16 cellular contexts compared by ENCODE assay signal in the genomic region with DNA sequence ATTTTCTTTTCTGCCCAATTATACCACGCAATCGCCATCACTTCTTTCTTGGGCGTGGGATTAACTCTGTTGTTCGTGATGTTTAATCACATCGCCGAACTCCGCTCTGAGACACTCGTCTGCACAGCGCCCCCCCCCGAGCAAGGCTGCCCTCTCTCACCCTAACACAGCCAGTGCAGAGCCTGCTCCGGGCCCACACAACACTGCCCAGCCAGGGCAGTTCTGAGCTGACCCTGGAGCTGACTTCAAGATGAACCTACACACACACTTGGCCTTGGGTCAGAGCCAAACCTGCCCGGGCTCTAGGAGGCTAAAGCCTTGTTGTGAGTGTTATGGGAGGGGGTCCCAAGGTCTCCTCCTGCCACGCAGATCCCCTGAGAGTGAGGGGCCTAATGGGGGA.
"Had no signal": no experiment of that assay in that cellular context is flagged by ENCODE, and none has a peak within 500 bp of the region (broad histone marks: within the 10 kb centered on the region; RNA-seq: fewer than 3 reads in every experiment).

No MANE protein-coding gene starts in this region.

- H3K4me3 ChIP-seq: adrenal gland, transverse colon had no signal

- H3K9me3 Mint-ChIP-seq: activated naive CD4-positive, alpha-beta T cell treated with anti-CD3 and anti-CD28 coated beads, Interleukin-2, amount 50 U/mL, for 24 hours; natural killer cell had no signal

- H3K27me3 Mint-ChIP-seq: activated naive CD4-positive, alpha-beta T cell treated with anti-CD3 and anti-CD28 coated beads, Interleukin-2, amount 50 U/mL, for 24 hours had no signal

- DNase-seq: activated effector memory CD4-positive, alpha-beta T cell treated with Interleukin-2 at 50 U/mL for 16 hours; natural killer cell; right cardiac atrium; small intestine; stimulated activated CD4-positive, alpha-beta T cell treated with anti-CD3 and anti-CD28 coated beads, Interleukin-4, amount 100 ng/mL, for 4 hours; stimulated activated CD8-positive, alpha-beta memory T cell treated with anti-CD3 and anti-CD28 coated beads, Interleukin-4, amount 100 ng/mL, for 48 hours; stimulated activated naive CD4-positive, alpha-beta T cell treated with Interleukin-2 at 50 U/mL for 16 hours; T-helper 2 cell; transverse colon had no signal

- H3K36me3 Mint-ChIP-seq: activated naive CD4-positive, alpha-beta T cell treated with anti-CD3 and anti-CD28 coated beads, Interleukin-2, amount 50 U/mL, for 24 hours; natural killer cell had no signal

- H3K27ac ChIP-seq: adrenal gland, transverse colon had no signal

- H3K9me3 ChIP-seq: adrenal gland, transverse colon had no signal

- H3K27ac Mint-ChIP-seq: activated naive CD4-positive, alpha-beta T cell treated with anti-CD3 and anti-CD28 coated beads, Interleukin-2, amount 50 U/mL, for 24 hours; natural killer cell; progenitor cell of endocrine pancreas had no signal

- H3K4me1 ChIP-seq: adrenal gland, transverse colon had no signal

- FAIRE-seq: colon, endometrium, islet of Langerhans, small intestine, TTC549 had no signal

- H3K4me1 Mint-ChIP-seq: activated naive CD4-positive, alpha-beta T cell treated with anti-CD3 and anti-CD28 coated beads, Interleukin-2, amount 50 U/mL, for 24 hours; natural killer cell had no signal

- H3K27me3 ChIP-seq: adrenal gland, transverse colon had no signal

- H3K36me3 ChIP-seq: adrenal gland, transverse colon had no signal

- H3K4me3 Mint-ChIP-seq: activated naive CD4-positive, alpha-beta T cell treated with anti-CD3 and anti-CD28 coated beads, Interleukin-2, amount 50 U/mL, for 24 hours; natural killer cell had no signal
